Comparison of ENCODE assay signal across 16 cellular contexts in genomic region chr3:124318014-124318413, GRCh38.
"Had no signal": no experiment of that assay in that cellular context is flagged by ENCODE, and none has a peak within 500 bp of the region (broad histone marks: within the 10 kb centered on the region; RNA-seq: fewer than 3 reads in every experiment).

No MANE protein-coding gene starts in this region.

- H3K9me3 Mint-ChIP-seq: activated CD4-positive, alpha-beta memory T cell treated with anti-CD3 and anti-CD28 coated beads, Interleukin-2, amount 10 ng/mL, durations not matched to agents 7 days and 5 days had no signal

- H3K27ac ChIP-seq: breast epithelium, right lobe of liver had no signal

- H3K36me3 ChIP-seq: breast epithelium, right lobe of liver had no signal

- H3K4me3 ChIP-seq: breast epithelium, mucosa of descending colon, right lobe of liver had no signal

- H3K27me3 Mint-ChIP-seq: stimulated activated naive B cell treated with anti-CD40 and anti-IgM and Interleukin-4, amounts not matched to agents 10 μg/mL and 1 μg/mL and 100 μg/mL, for 72 hours had no signal

- ATAC-seq: esophagus mucosa; left cardiac atrium; mucosa of descending colon; naive thymus-derived CD8-positive, alpha-beta T cell; right lobe of liver had no signal

- H3K4me1 ChIP-seq: breast epithelium, right lobe of liver had no signal

- DNase-seq: activated CD4-positive, alpha-beta memory T cell treated with anti-CD3 and anti-CD28 coated beads, Interleukin-2, amount 10 ng/mL, durations not matched to agents 7 days and 5 days; activated CD4-positive, alpha-beta T cell treated with anti-CD3 and anti-CD28 coated beads for 1 hour; activated gamma-delta T cell; activated T-cell treated with anti-CD3 and anti-CD28 coated beads, Interleukin-2, amount 50 U/mL, for 48 hours; left cardiac atrium; mucosa of descending colon; naive thymus-derived CD8-positive, alpha-beta T cell; posterior cingulate gyrus; right lobe of liver; stimulated activated CD4-positive, alpha-beta T cell treated with anti-CD3 and anti-CD28 coated beads, Interleukin-2, amount 100 ng/mL, for 24 hours; stimulated activated naive B cell treated with anti-CD40 and anti-IgM and Interleukin-4, amounts not matched to agents 10 μg/mL and 1 μg/mL and 100 μg/mL, for 72 hours; T1000; trophoblast cell had no signal

- H3K27me3 ChIP-seq: breast epithelium, right lobe of liver had no signal

- H3K36me3 Mint-ChIP-seq: activated naive CD8-positive, alpha-beta T cell; naive thymus-derived CD8-positive, alpha-beta T cell; stimulated activated naive B cell treated with anti-CD40 and anti-IgM and Interleukin-4, amounts not matched to agents 10 μg/mL and 1 μg/mL and 100 μg/mL, for 72 hours had no signal

- H3K9me3 ChIP-seq: breast epithelium, mucosa of descending colon, right lobe of liver had no signal

- H3K4me1 Mint-ChIP-seq: activated CD4-positive, alpha-beta memory T cell treated with anti-CD3 and anti-CD28 coated beads, Interleukin-2, amount 10 ng/mL, durations not matched to agents 7 days and 5 days; naive thymus-derived CD8-positive, alpha-beta T cell had no signal

- H3K4me3 Mint-ChIP-seq: activated CD4-positive, alpha-beta memory T cell treated with anti-CD3 and anti-CD28 coated beads, Interleukin-2, amount 10 ng/mL, durations not matched to agents 7 days and 5 days; activated naive CD8-positive, alpha-beta T cell; naive thymus-derived CD8-positive, alpha-beta T cell; stimulated activated naive B cell treated with anti-CD40 and anti-IgM and Interleukin-4, amounts not matched to agents 10 μg/mL and 1 μg/mL and 100 μg/mL, for 72 hours had no signal

- H3K27ac Mint-ChIP-seq: activated CD4-positive, alpha-beta memory T cell treated with anti-CD3 and anti-CD28 coated beads, Interleukin-2, amount 10 ng/mL, durations not matched to agents 7 days and 5 days; activated naive CD8-positive, alpha-beta T cell; naive thymus-derived CD8-positive, alpha-beta T cell; stimulated activated naive B cell treated with anti-CD40 and anti-IgM and Interleukin-4, amounts not matched to agents 10 μg/mL and 1 μg/mL and 100 μg/mL, for 72 hours had no signal
